ENCODE assay signal across 8 cellular contexts in genomic region chr2:199458017-199458805, GRCh38. TPM values are rescaled to one million over a fixed set of nuclear protein-coding genes. Genes with fewer than 3 reads are reported as not detected.
A peak's percentile ranks its signal among the peaks of the same experiment; 100 is the strongest.
DNase-seq lines count a peak whose midpoint lies in the region; ATAC-seq and TF ChIP-seq lines count a peak whose summit lies in the region.

No MANE protein-coding gene starts in this region.

- peak overlapping the region; percentile 91 for H3K4me3 ChIP-seq in iPS-18a (ENCODE audit: low read length)

- peak; percentile 28 for TF ChIP-seq CTCF in HFFc6 (IDR thresholded peaks at IDR 0.05)

- peaks cover 3% of the 10 kb centered on the region; the same call in 1 of the 2 replicates for H3K27me3 Mint-ChIP-seq in HFFc6 (ENCODE audit: insufficient read depth)

- no peaks in the 10 kb centered on the region for H3K9me3 ChIP-seq in iPS-18a (ENCODE audit: control insufficient read depth, low read depth, low read length)

- peak overlapping the region; percentile 55 for H3K27ac ChIP-seq in angular gyrus (ENCODE audit: low read depth, low read length)
- H3K27ac ChIP-seq in iPS-18a (ENCODE audit: low read length) = no peak overlapping the region

- no peaks in the 10 kb centered on the region for H3K36me3 ChIP-seq in iPS-18a (ENCODE audit: control insufficient read depth, low read depth, low read length)

- H3K27me3 ChIP-seq in iPS-18a (ENCODE audit: control insufficient read depth, insufficient read depth, low read length) = peaks cover 71% of the 10 kb centered on the region

- peak overlapping the region; percentile 74 for H3K27ac Mint-ChIP-seq in HFFc6
- H3K27ac Mint-ChIP-seq in stimulated activated effector memory CD8-positive, alpha-beta T cell treated with anti-CD3 and anti-CD28 coated beads, Interleukin-12 subunit alpha, Interleukin-12 subunit beta, amount 100 ng/mL, for 72 hours = no peak overlapping the region

- peak; percentile 58 for ATAC-seq in stimulated activated effector memory CD8-positive, alpha-beta T cell treated with anti-CD3 and anti-CD28 coated beads, Interleukin-12 subunit alpha, Interleukin-12 subunit beta, amount 100 ng/mL, for 72 hours
- ATAC-seq in HG02870 (IDR thresholded peaks at IDR 0.05; ENCODE audit: unreplicated experiment) = no peak

- H3K9ac ChIP-seq in iPS-18a (ENCODE audit: low read length) = peak overlapping the region; percentile 66

- H3K4me3 Mint-ChIP-seq in HFFc6 = peak overlapping the region; percentile 90
- peak overlapping the region; percentile 86 for H3K4me3 Mint-ChIP-seq in stimulated activated effector memory CD8-positive, alpha-beta T cell treated with anti-CD3 and anti-CD28 coated beads, Interleukin-12 subunit alpha, Interleukin-12 subunit beta, amount 100 ng/mL, for 72 hours

- no peaks in the 10 kb centered on the region for H3K9me3 Mint-ChIP-seq in HFFc6
- H3K9me3 Mint-ChIP-seq in stimulated activated effector memory CD8-positive, alpha-beta T cell treated with anti-CD3 and anti-CD28 coated beads, Interleukin-12 subunit alpha, Interleukin-12 subunit beta, amount 100 ng/mL, for 72 hours = no peaks in the 10 kb centered on the region

- H3K4me1 ChIP-seq in iPS-18a (ENCODE audit: control insufficient read depth, low read depth, low read length) = peaks cover 26% of the 10 kb centered on the region

- peak; percentile 59 for DNase-seq in NCI-H2107 treated with DMSO at 0.1 percent for 48 hours (lab: John Stamatoyannopoulos, UW; ENCODE audit: unreplicated experiment)
- no peak for DNase-seq in NCI-H2107 (lab: John Stamatoyannopoulos, UW)
- peak; percentile 28 for DNase-seq in HFFc6
- DNase-seq in NCI-H510A treated with DMSO at 0.1 percent for 48 hours (lab: John Stamatoyannopoulos, UW) = peak; percentile 33
- no peak for DNase-seq in stimulated activated effector memory CD8-positive, alpha-beta T cell treated with anti-CD3 and anti-CD28 coated beads, Interleukin-12 subunit alpha, Interleukin-12 subunit beta, amount 100 ng/mL, for 72 hours (ENCODE audit: low spot score in 2 of 2)

- no peaks in the 10 kb centered on the region for H3K36me3 Mint-ChIP-seq in HFFc6 (ENCODE audit: low read depth)
- H3K36me3 Mint-ChIP-seq in stimulated activated effector memory CD8-positive, alpha-beta T cell treated with anti-CD3 and anti-CD28 coated beads, Interleukin-12 subunit alpha, Interleukin-12 subunit beta, amount 100 ng/mL, for 72 hours = no peaks in the 10 kb centered on the region

- H3K4me1 Mint-ChIP-seq in HFFc6 (ENCODE audit: low read depth) = peaks cover 35% of the 10 kb centered on the region
- peaks cover 11% of the 10 kb centered on the region for H3K4me1 Mint-ChIP-seq in stimulated activated effector memory CD8-positive, alpha-beta T cell treated with anti-CD3 and anti-CD28 coated beads, Interleukin-12 subunit alpha, Interleukin-12 subunit beta, amount 100 ng/mL, for 72 hours

RNA-seq across cellular contexts. Expression of gene SATB2, which starts 0.5 kb away (rescaled TPM):
- 10 to 100 TPM in 4 of 6 experiments, 1 to 10 TPM in 2; 7.4 to 12.7 (median 11.9) TPM for total RNA-seq in HFFc6 (2021; fragmentation: NEBNext Ultra II Directional; extraction: Animal tissue kit (Norgen Biotek cat#: 25700))

Comparison
In these comparisons a context has a peak if more than half of its experiments do, and no peak if none do; other contexts are left out.
1. DNase-seq: peak in NCI-H2107 treated with DMSO at 0.1 percent for 48 hours (single experiment), HFFc6 (single experiment) and NCI-H510A treated with DMSO at 0.1 percent for 48 hours (single experiment); none in NCI-H2107 (single experiment) and stimulated activated effector memory CD8-positive, alpha-beta T cell treated with anti-CD3 and anti-CD28 coated beads, Interleukin-12 subunit alpha, Interleukin-12 subunit beta, amount 100 ng/mL, for 72 hours (0 of 2).